Comparison of ENCODE assay signal across 10 cellular contexts in genomic region chr7:108311446-108312168, GRCh38.
DNase-seq lines count a peak whose midpoint lies in the region; ATAC-seq lines count a peak whose summit lies in the region.
"Had no signal": no experiment of that assay in that cellular context is flagged by ENCODE, and none has a peak within 500 bp of the region (broad histone marks: within the 10 kb centered on the region; RNA-seq: fewer than 3 reads in every experiment).

No MANE protein-coding gene starts in this region.

- peak; percentile 75 for ATAC-seq in GM18870 (IDR thresholded peaks at IDR 0.05; ENCODE audit: unreplicated experiment)
- peak; percentile 49 for ATAC-seq in HG02884 (IDR thresholded peaks at IDR 0.05; ENCODE audit: unreplicated experiment)
- ATAC-seq in activated CD8-positive, alpha-beta memory T cell treated with anti-CD3 and anti-CD28 coated beads, Interleukin-2, amount 10 ng/mL, durations not matched to agents 7 days and 5 days = no peak

- peaks cover 6% of the 10 kb centered on the region for H3K27me3 Mint-ChIP-seq in activated CD8-positive, alpha-beta memory T cell treated with anti-CD3 and anti-CD28 coated beads, Interleukin-2, amount 10 ng/mL, durations not matched to agents 7 days and 5 days

- no peaks in the 10 kb centered on the region for H3K9me3 ChIP-seq in adipocyte (ENCODE audit: control insufficient read depth, low read length)

- peak overlapping the region; percentile 79 for H3K9ac ChIP-seq in adipocyte (ENCODE audit: low read length)

- H3K36me3 ChIP-seq in adipocyte (ENCODE audit: control insufficient read depth, insufficient read depth, low read length, severe bottlenecking) = peaks cover 5% of the 10 kb centered on the region

- peak; percentile 69 for DNase-seq in adipocyte (ENCODE audit: low read depth)
- DNase-seq in skeletal muscle cell (ENCODE audit: low read depth) = peak; percentile 54
- DNase-seq in SKM-1 treated with dmso at 0.1 percent for 144 hours (lab: John Stamatoyannopoulos, UW; ENCODE audit: unreplicated experiment) = no peak
- DNase-seq in effector CD4-positive, alpha-beta T cell = no peak
- no peak for DNase-seq in activated CD8-positive, alpha-beta memory T cell treated with anti-CD3 and anti-CD28 coated beads, Interleukin-2, amount 10 ng/mL, durations not matched to agents 7 days and 5 days
- DNase-seq in stimulated activated CD4-positive, alpha-beta T cell treated with anti-CD3 and anti-CD28 coated beads, Interleukin-4, amount 100 ng/mL, for 1 hour = no peak
- DNase-seq: NCI-H1048 had no signal

- CTCF ChIA-PET in activated CD8-positive, alpha-beta memory T cell treated with anti-CD3 and anti-CD28 coated beads, Interleukin-2, amount 10 ng/mL, durations not matched to agents 7 days and 5 days (lab: Charles Lee) = no interaction called here

- H3K9me3 Mint-ChIP-seq in activated CD8-positive, alpha-beta memory T cell treated with anti-CD3 and anti-CD28 coated beads, Interleukin-2, amount 10 ng/mL, durations not matched to agents 7 days and 5 days (ENCODE audit: low read depth) = no peaks in the 10 kb centered on the region
- H3K9me3 Mint-ChIP-seq: activated T-helper 2 cell treated with anti-CD3 and anti-CD28 coated beads, Interferon-gamma antibody, Interleukin-2, Interleukin-4, amounts not matched to agents 10 μg/mL and 5 μg/mL and 100 μg/mL, durations not matched to agents 14 hours and 24 hours and 36 hours had no signal

- no peaks in the 10 kb centered on the region for H3K36me3 Mint-ChIP-seq in activated CD8-positive, alpha-beta memory T cell treated with anti-CD3 and anti-CD28 coated beads, Interleukin-2, amount 10 ng/mL, durations not matched to agents 7 days and 5 days

- H3K4me3 ChIP-seq in adipocyte (ENCODE audit: low read length) = no peak overlapping the region
- H3K4me3 ChIP-seq in skeletal muscle cell (ENCODE audit: low read depth, low read length) = no peak overlapping the region

- H3K27me3 ChIP-seq in adipocyte (replicated peaks; ENCODE audit: control insufficient read depth, insufficient read depth, low read length) = no peaks in the 10 kb centered on the region

- peaks cover 86% of the 10 kb centered on the region for H3K4me1 ChIP-seq in adipocyte (ENCODE audit: control insufficient read depth, insufficient read depth, low read length)

- H3K4me1 Mint-ChIP-seq in activated CD8-positive, alpha-beta memory T cell treated with anti-CD3 and anti-CD28 coated beads, Interleukin-2, amount 10 ng/mL, durations not matched to agents 7 days and 5 days = no peaks in the 10 kb centered on the region

- H3K27ac Mint-ChIP-seq in activated CD8-positive, alpha-beta memory T cell treated with anti-CD3 and anti-CD28 coated beads, Interleukin-2, amount 10 ng/mL, durations not matched to agents 7 days and 5 days = no peak overlapping the region
- H3K27ac Mint-ChIP-seq: activated T-helper 2 cell treated with anti-CD3 and anti-CD28 coated beads, Interferon-gamma antibody, Interleukin-2, Interleukin-4, amounts not matched to agents 10 μg/mL and 5 μg/mL and 100 μg/mL, durations not matched to agents 14 hours and 24 hours and 36 hours had no signal

- no peak overlapping the region for H3K4me3 Mint-ChIP-seq in activated CD8-positive, alpha-beta memory T cell treated with anti-CD3 and anti-CD28 coated beads, Interleukin-2, amount 10 ng/mL, durations not matched to agents 7 days and 5 days

Comparison
In these comparisons a context has a peak if more than half of its experiments do, and no peak if none do; other contexts are left out.
1. DNase-seq: peak in adipocyte (single experiment) and skeletal muscle cell (single experiment); none in SKM-1 treated with dmso at 0.1 percent for 144 hours (single experiment), effector CD4-positive, alpha-beta T cell (single experiment), activated CD8-positive, alpha-beta memory T cell treated with anti-CD3 and anti-CD28 coated beads, Interleukin-2, amount 10 ng/mL, durations not matched to agents 7 days and 5 days (single experiment) and stimulated activated CD4-positive, alpha-beta T cell treated with anti-CD3 and anti-CD28 coated beads, Interleukin-4, amount 100 ng/mL, for 1 hour (single experiment).